Comparison of ENCODE assay signal across 8 cellular contexts in genomic region chr17:49764559-49765180, GRCh38. TPM values are rescaled to one million over a fixed set of nuclear protein-coding genes. Genes with fewer than 3 reads are reported as not detected.
DNase-seq lines count a peak whose midpoint lies in the region; ATAC-seq, FAIRE-seq and TF ChIP-seq lines count a peak whose summit lies in the region.

No MANE protein-coding gene starts in this region.

- CTCF ChIA-PET in PC-3 (lab: Charles Lee) (interaction anchor here (0.6 to 0.7 kb wide), 2 partner anchors 34 to 61 kb away, joined by 3 read pairs; no protein-coding TSS in a partner anchor), endothelial cell of umbilical vein (lab: Charles Lee) (interaction anchor here (0.8 to 3.4 kb wide), 12 partner anchors 9 to 232 kb away, joined by 3 to 22 read pairs (median 5); partner anchors contain the start of genes KAT7 and SLC35B1)

- no peak for TF ChIP-seq POLR2A in endothelial cell of umbilical vein (IDR thresholded peaks at IDR 0.05; ENCODE audit: low read depth, low read length)

- H3K79me2 ChIP-seq in DOHH2 (ENCODE audit: control insufficient read depth, low read length) (no peaks in the 10 kb centered on the region), PC-3 (ENCODE audit: low read length) (no peaks in the 10 kb centered on the region), endothelial cell of umbilical vein (ENCODE audit: control insufficient read depth, insufficient read depth, low read length) (no peaks in the 10 kb centered on the region), parathyroid adenoma (no peaks in the 10 kb centered on the region)

- H4K20me1 ChIP-seq in DOHH2 (ENCODE audit: control insufficient read depth, insufficient read depth, low read depth, low read length) (no peaks in the 10 kb centered on the region), PC-3 (ENCODE audit: low read length) (no peaks in the 10 kb centered on the region), endothelial cell of umbilical vein (replicated peaks; ENCODE audit: control insufficient read depth, extremely low read depth, insufficient read depth, low read length) (no peaks in the 10 kb centered on the region)

- peak overlapping the region; percentile 72 for H2AFZ ChIP-seq in PC-3 (ENCODE audit: low read length)
- no peak overlapping the region for H2AFZ ChIP-seq in endothelial cell of umbilical vein (ENCODE audit: low read depth, low read length)
- H2AFZ ChIP-seq in parathyroid adenoma: peak overlapping the region; percentile 14

- H3K9ac ChIP-seq in PC-3 (ENCODE audit: low read length) (no peak overlapping the region), endothelial cell of umbilical vein (replicated peaks; ENCODE audit: extremely low read depth, insufficient read depth, low read length) (no peak overlapping the region), parathyroid adenoma (no peak overlapping the region)

- ATAC-seq in PC-3 (no peak), GM19023 (IDR thresholded peaks at IDR 0.05; ENCODE audit: unreplicated experiment) (no peak), HG03432 (IDR thresholded peaks at IDR 0.05; ENCODE audit: unreplicated experiment) (no peak), GM19455 (IDR thresholded peaks at IDR 0.05; ENCODE audit: unreplicated experiment) (no peak)

- H3K4me2 ChIP-seq in DOHH2 (ENCODE audit: low read length): peak overlapping the region; percentile 78
- H3K4me2 ChIP-seq in PC-3 (ENCODE audit: low read length): peak overlapping the region; percentile 74
- H3K4me2 ChIP-seq in endothelial cell of umbilical vein (ENCODE audit: insufficient read depth, low read length): peak overlapping the region; percentile 92
- peak overlapping the region; percentile 46 for H3K4me2 ChIP-seq in parathyroid adenoma (ENCODE audit: low read length)

- intact Hi-C loops in PC-3 (cut with micrococcal nuclease) (loop anchor here (1.0 kb wide), 2 partner anchors 25 to 56 kb away; no protein-coding TSS in a partner anchor), endothelial cell of umbilical vein (cut with micrococcal nuclease) (loop anchor here (1.0 kb wide), 3 partner anchors 11 to 56 kb away; partner anchors contain the start of gene KAT7)

- BruUV-seq in PC-3 (replicated peaks; lab: Mats Ljungman, UMichigan): no TSS peak
- no TSS peak for BruUV-seq in endothelial cell of umbilical vein (replicated peaks; lab: Mats Ljungman, UMichigan)

- H3K27ac ChIP-seq in DOHH2 (ENCODE audit: low read depth, low read length) (no peak overlapping the region), PC-3 (ENCODE audit: low read length) (no peak overlapping the region), endothelial cell of umbilical vein (ENCODE audit: insufficient read depth, low read depth, low read length) (no peak overlapping the region), parathyroid adenoma (no peak overlapping the region)

- in situ Hi-C loops in G401 (cut with HindIII; ENCODE audit: low sequenced_read_pairs): no loop called here

- H3K9me1 ChIP-seq in endothelial cell of umbilical vein (replicated peaks; ENCODE audit: control insufficient read depth, extremely low read depth, insufficient read depth, low read length): no peaks in the 10 kb centered on the region

- dilution Hi-C loops in endothelial cell of umbilical vein (cut with MboI; ENCODE audit: extremely low pct_ligation_motif_present, low sequenced_read_pairs): no loop called here

- DNase-seq in PC-3 (no peak), endothelial cell of umbilical vein (ENCODE audit: low read depth, low spot score) (no peak), G401 (ENCODE audit: low spot score) (no peak)

- FAIRE-seq in endothelial cell of umbilical vein (lab: Jason Lieb, UNC): no peak

- POLR2A ChIA-PET in PC-3 (lab: Charles Lee; ENCODE audit: unreplicated experiment) (interaction anchor here (0.5 to 1.0 kb wide), 10 partner anchors 12 to 525 kb away, joined by 3 to 15 read pairs (median 6); partner anchors contain the start of genes KAT7 and PHB1), endothelial cell of umbilical vein (lab: Charles Lee) (interaction anchor here (0.6 to 2.9 kb wide), 20 partner anchors 10 to 302 kb away, joined by 3 to 39 read pairs (median 6); partner anchors contain the start of genes KAT7 and SLC35B1)

- H3K36me3 ChIP-seq in DOHH2 (ENCODE audit: control insufficient read depth, low read length): no peaks in the 10 kb centered on the region
- H3K36me3 ChIP-seq in PC-3 (ENCODE audit: low read depth, low read length): no peaks in the 10 kb centered on the region
- H3K36me3 ChIP-seq in endothelial cell of umbilical vein (ENCODE audit: control insufficient read depth in 2 of 2, extremely low read depth in 1 of 2, insufficient read depth in 2 of 2, low read length in 2 of 2): no peaks in the 10 kb centered on the region
- H3K36me3 ChIP-seq in parathyroid adenoma (ENCODE audit: control insufficient read depth, insufficient read depth, low read length): no peaks in the 10 kb centered on the region

- H3K4me1 ChIP-seq in DOHH2 (ENCODE audit: control insufficient read depth, low read length): peaks cover 29% of the 10 kb centered on the region
- peaks cover 24% of the 10 kb centered on the region for H3K4me1 ChIP-seq in PC-3 (ENCODE audit: insufficient read depth, low read length)
- H3K4me1 ChIP-seq in endothelial cell of umbilical vein (ENCODE audit: control insufficient read depth, extremely low read depth, insufficient read depth, low read length): peaks cover 14% of the 10 kb centered on the region
- no peaks in the 10 kb centered on the region for H3K4me1 ChIP-seq in parathyroid adenoma

- H3K9me2 ChIP-seq in DOHH2 (replicated peaks; ENCODE audit: control insufficient read depth, low read length): no peaks in the 10 kb centered on the region
- no peaks in the 10 kb centered on the region for H3K9me2 ChIP-seq in PC-3 (replicated peaks; ENCODE audit: low read length)

- TF ChIP-seq CTCF in DOHH2 (IDR thresholded peaks at IDR 0.05; ENCODE audit: low read depth, low read length, poor library complexity, severe bottlenecking) (no peak), PC-3 (conservative IDR thresholded peaks at IDR 0.05; ENCODE audit: low read depth, low read length) (no peak), endothelial cell of umbilical vein (IDR thresholded peaks at IDR 0.05; ENCODE audit: extremely low read depth in 1 of 2, insufficient read depth in 1 of 2, low read depth in 1 of 2, low read length in 2 of 2) (no peak), parathyroid adenoma (IDR thresholded peaks at IDR 0.05) (no peak)

- H3K4me3 ChIP-seq in DOHH2 (ENCODE audit: low read length): peak overlapping the region; percentile 76
- H3K4me3 ChIP-seq in PC-3 (ENCODE audit: low read length): peak overlapping the region; percentile 50
- H3K4me3 ChIP-seq in endothelial cell of umbilical vein (replicated peaks in 1 of 3; ENCODE audit: insufficient read depth in 1 of 3, low read depth in 1 of 3, low read length in 3 of 3): peak overlapping the region in 2 of 3 experiments; percentile 5 to 33
- H3K4me3 ChIP-seq in parathyroid adenoma (ENCODE audit: low read depth, low read length): peak overlapping the region; percentile 31

- H3K27me3 ChIP-seq in DOHH2 (ENCODE audit: control insufficient read depth, low read length) (peaks cover 29% of the 10 kb centered on the region), PC-3 (ENCODE audit: low read length) (0 out of 2 replicates have a peak, but pooled peaks cover 6% of the 10 kb centered on the region), endothelial cell of umbilical vein (ENCODE audit: control insufficient read depth in 2 of 2, insufficient read depth in 2 of 2, low read length in 2 of 2) (peaks cover 15 to 42% of the 10 kb centered on the region in 2 experiments), parathyroid adenoma (ENCODE audit: control insufficient read depth, insufficient read depth, low read length) (no peaks in the 10 kb centered on the region)

- H3K9me3 ChIP-seq in DOHH2 (ENCODE audit: control insufficient read depth, insufficient read depth, low read length): 0 out of 2 replicates have a peak, but pooled peaks cover 3% of the 10 kb centered on the region
- no peaks in the 10 kb centered on the region for H3K9me3 ChIP-seq in PC-3 (ENCODE audit: low read length)
- no peaks in the 10 kb centered on the region for H3K9me3 ChIP-seq in endothelial cell of umbilical vein (replicated peaks; ENCODE audit: control insufficient read depth, insufficient read depth, low read length)
- no peaks in the 10 kb centered on the region for H3K9me3 ChIP-seq in parathyroid adenoma (ENCODE audit: control insufficient read depth, low read length)

- H3F3A ChIP-seq in DOHH2 (ENCODE audit: control insufficient read depth, insufficient read depth): no peaks in the 10 kb centered on the region; the same call in 1 of the 2 replicates
- H3F3A ChIP-seq in PC-3 (ENCODE audit: low read length, unreplicated experiment): no peaks in the 10 kb centered on the region

RNA-seq across cellular contexts. Expression of gene FAM117A, which starts 0.7 kb away (rescaled TPM):
- total RNA-seq in PC-3 (2014; rRNA removed): 9.7 and 16.3 TPM in 2 replicates
- 10.4 and 12.2 TPM in 2 replicates for total RNA-seq in endothelial cell of umbilical vein
- 24.1 and 27.2 TPM in 2 replicates for polyA plus RNA-seq in endothelial cell of umbilical vein
- polyA plus RNA-seq in endothelial cell of umbilical vein (2011; cell fraction: cytosol; rRNA removed): 19.4 and 21.5 TPM in 2 replicates
- polyA plus RNA-seq in endothelial cell of umbilical vein (2011; cell fraction: nucleus; rRNA removed): 14.2 and 20.0 TPM in 2 replicates
- 4.6 and 6.6 TPM in 2 replicates for polyA plus RNA-seq in endothelial cell of umbilical vein (2012)
- polyA minus RNA-seq in endothelial cell of umbilical vein: 17.4 and 19.0 TPM in 2 replicates
- polyA minus RNA-seq in endothelial cell of umbilical vein (2011; cell fraction: cytosol; rRNA and poly(A)+ RNA removed): not detected
- polyA minus RNA-seq in endothelial cell of umbilical vein (2011; cell fraction: nucleus; rRNA and poly(A)+ RNA removed): 5.7 and 8.5 TPM in 2 replicates
- total RNA-seq in G401 (2014; rRNA removed; shearing (Covaris generic)): 13.0 and 16.4 TPM in 2 replicates

RNA-seq across cellular contexts. Expression of gene KAT7, which starts 23.8 kb away (rescaled TPM):
- total RNA-seq in PC-3 (2014; rRNA removed) (39.1 and 45.8 TPM in 2 replicates), endothelial cell of umbilical vein (64.9 and 66.2 TPM in 2 replicates)
- 35.0 and 44.5 TPM in 2 replicates for polyA plus RNA-seq in endothelial cell of umbilical vein
- 31.0 and 39.9 TPM in 2 replicates for polyA plus RNA-seq in endothelial cell of umbilical vein (2011; cell fraction: cytosol; rRNA removed)
- polyA plus RNA-seq in endothelial cell of umbilical vein (2011; cell fraction: nucleus; rRNA removed): 63.1 and 64.3 TPM in 2 replicates
- 30.7 TPM in 2 replicates for polyA plus RNA-seq in endothelial cell of umbilical vein (2012)
- 106 and 112 TPM in 2 replicates for polyA minus RNA-seq in endothelial cell of umbilical vein
- 21.7 TPM for polyA minus RNA-seq in endothelial cell of umbilical vein (2011; cell fraction: cytosol; rRNA and poly(A)+ RNA removed)
- polyA minus RNA-seq in endothelial cell of umbilical vein (2011; cell fraction: nucleus; rRNA and poly(A)+ RNA removed): 104 and 144 TPM in 2 replicates
- 28.2 and 35.8 TPM in 2 replicates for total RNA-seq in G401 (2014; rRNA removed; shearing (Covaris generic))

RNA-seq across cellular contexts. Expression of gene SLC35B1, which starts 56.9 kb away (rescaled TPM):
- 199 and 211 TPM in 2 replicates for total RNA-seq in PC-3 (2014; rRNA removed)
- 87.0 and 96.7 TPM in 2 replicates for total RNA-seq in endothelial cell of umbilical vein
- polyA plus RNA-seq in endothelial cell of umbilical vein: 138 and 142 TPM in 2 replicates
- polyA plus RNA-seq in endothelial cell of umbilical vein (2011; cell fraction: cytosol; rRNA removed): 119 and 127 TPM in 2 replicates
- 122 and 125 TPM in 2 replicates for polyA plus RNA-seq in endothelial cell of umbilical vein (2011; cell fraction: nucleus; rRNA removed)
- 79.0 and 87.8 TPM in 2 replicates for polyA plus RNA-seq in endothelial cell of umbilical vein (2012)
- polyA minus RNA-seq in endothelial cell of umbilical vein: 152 and 154 TPM in 2 replicates
- 36.4 TPM for polyA minus RNA-seq in endothelial cell of umbilical vein (2011; cell fraction: cytosol; rRNA and poly(A)+ RNA removed)
- polyA minus RNA-seq in endothelial cell of umbilical vein (2011; cell fraction: nucleus; rRNA and poly(A)+ RNA removed): 57.4 and 88.7 TPM in 2 replicates
- 65.5 and 66.2 TPM in 2 replicates for total RNA-seq in G401 (2014; rRNA removed; shearing (Covaris generic))

Comparison
In these comparisons a context has a peak if more than half of its experiments do, and no peak if none do; other contexts are left out.
1. H3K4me3 ChIP-seq: peak in every context shown above with its lines; median percentile 76 in DOHH2; 50 in PC-3; 31 in parathyroid adenoma; 19 in endothelial cell of umbilical vein.